ENCODE assay signal across 8 cellular contexts in the genomic region with DNA sequence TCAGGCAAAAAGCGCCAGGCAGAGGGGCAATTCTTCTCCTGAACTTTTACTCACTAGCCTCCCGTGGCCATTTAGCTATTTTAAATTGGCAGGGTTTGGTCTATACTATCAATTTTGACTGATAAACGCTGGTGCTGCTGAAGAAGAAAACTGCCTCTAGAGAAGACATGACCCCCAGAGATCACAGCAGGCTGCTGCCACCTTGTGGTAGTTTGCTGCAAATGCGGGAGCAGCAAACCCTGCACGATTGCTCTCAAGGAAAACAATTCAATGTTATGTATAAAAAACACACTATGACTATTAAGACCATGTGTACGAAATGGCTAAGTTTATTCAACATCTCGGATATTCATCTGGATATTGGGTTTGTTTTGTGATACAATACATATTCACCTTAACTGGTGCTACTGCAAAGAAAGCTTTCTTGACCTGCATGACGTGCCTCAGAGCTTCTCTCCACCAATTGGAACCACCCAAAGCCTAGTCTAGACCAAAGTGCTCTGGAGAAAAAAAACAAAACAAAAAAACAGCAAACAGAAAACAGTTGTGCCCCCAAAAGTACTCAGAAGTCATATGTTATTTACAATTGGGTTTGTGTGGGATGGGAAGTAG. TPM values are rescaled to one million over a fixed set of nuclear protein-coding genes. Genes with fewer than 3 reads are reported as not detected.
DNase-seq lines count a peak whose midpoint lies in the region; ATAC-seq and TF ChIP-seq lines count a peak whose summit lies in the region.

No MANE protein-coding gene starts in this region.

- intact Hi-C loops in posterior cingulate gyrus (cut with DNase I), result loop anchor here (2.0 kb wide), 1 partner anchor 99 kb away; no protein-coding TSS in a partner anchor

- peak; percentile 59 for DNase-seq in COLO829 (ENCODE audit: low spot score)
- peak; percentile 63 for DNase-seq in HK-2 (ENCODE audit: unreplicated experiment)
- DNase-seq in RPMI7951 (ENCODE audit: low read depth), result peak; percentile 60
- peak in 1 of 2 donors; percentile 41 for DNase-seq in foreskin keratinocyte
- DNase-seq in posterior cingulate gyrus, result peak; percentile 57 to 96 (median 69)
- peak; percentile 75 for DNase-seq in ureter (ENCODE audit: low spot score)

- peak; percentile 87 for ATAC-seq in GM19372 (IDR thresholded peaks at IDR 0.05; ENCODE audit: low read depth, unreplicated experiment)
- peak; percentile 83 for ATAC-seq in activated T-helper 17 cell treated with anti-CD3 and anti-CD28 coated beads, Interleukin-2, amount 50 U/mL, for 72 hours (replicated peaks)
- ATAC-seq in foreskin keratinocyte, result peak; percentile 79

- no peaks in the 10 kb centered on the region for H3K4me1 ChIP-seq in foreskin keratinocyte

- H3K27me3 Mint-ChIP-seq in activated T-helper 17 cell treated with anti-CD3 and anti-CD28 coated beads, Interleukin-2, amount 50 U/mL, for 72 hours, result no peaks in the 10 kb centered on the region

- H3K4me3 Mint-ChIP-seq in activated T-helper 17 cell treated with anti-CD3 and anti-CD28 coated beads, Interleukin-2, amount 50 U/mL, for 72 hours, result no peak overlapping the region

- H3K4me1 Mint-ChIP-seq in activated T-helper 17 cell treated with anti-CD3 and anti-CD28 coated beads, Interleukin-2, amount 50 U/mL, for 72 hours, result no peaks in the 10 kb centered on the region

- peak; percentile 90 for TF ChIP-seq CTCF in foreskin keratinocyte (conservative IDR thresholded peaks at IDR 0.05)

- no peak overlapping the region for H3K27ac Mint-ChIP-seq in activated T-helper 17 cell treated with anti-CD3 and anti-CD28 coated beads, Interleukin-2, amount 50 U/mL, for 72 hours

- H3K9me3 Mint-ChIP-seq in activated T-helper 17 cell treated with anti-CD3 and anti-CD28 coated beads, Interleukin-2, amount 50 U/mL, for 72 hours, result no peaks in the 10 kb centered on the region

- no peaks in the 10 kb centered on the region for H3K36me3 Mint-ChIP-seq in activated T-helper 17 cell treated with anti-CD3 and anti-CD28 coated beads, Interleukin-2, amount 50 U/mL, for 72 hours (ENCODE audit: low read depth)

- no peak overlapping the region for H3K27ac ChIP-seq in foreskin keratinocyte

- H3K27me3 ChIP-seq in foreskin keratinocyte, result no peaks in the 10 kb centered on the region

RNA-seq across cellular contexts. Expression of gene IL17F, which starts 19.5 kb away (rescaled TPM):
- total RNA-seq in RPMI7951 (2014; rRNA removed; shearing (Covaris generic)), result not detected in 2 replicates
- total RNA-seq in activated T-helper 17 cell treated with anti-CD3 and anti-CD28 coated beads, Interleukin-2, amount 50 U/mL, for 72 hours, result 1,000 to 10,000 TPM in 1 of 2 donors, 100 to 1,000 TPM in 1; 295 to 3,317 TPM
- total RNA-seq in foreskin keratinocyte (not detected in 2 replicates), ureter (not detected)
- polyA plus RNA-seq in foreskin keratinocyte, result not detected in 2 replicates

RNA-seq across cellular contexts. Expression of gene MCM3, which starts 20.7 kb away (rescaled TPM):
- 101 and 116 TPM in 2 replicates for total RNA-seq in RPMI7951 (2014; rRNA removed; shearing (Covaris generic))
- total RNA-seq in activated T-helper 17 cell treated with anti-CD3 and anti-CD28 coated beads, Interleukin-2, amount 50 U/mL, for 72 hours, result 100 to 1,000 TPM; 141 to 247 TPM
- total RNA-seq in foreskin keratinocyte, result 125 and 134 TPM in 2 replicates
- polyA plus RNA-seq in foreskin keratinocyte, result 71.5 and 88.1 TPM in 2 replicates
- total RNA-seq in ureter, result 59.4 TPM

Comparison
In these comparisons a context has a peak if more than half of its experiments do, and no peak if none do; other contexts are left out.
1. RNA of gene IL17F, which starts 19.5 kb away (total RNA-seq): 295 to 3,317 TPM in activated T-helper 17 cell treated with anti-CD3 and anti-CD28 coated beads, Interleukin-2, amount 50 U/mL, for 72 hours; not detected in RPMI7951, not detected in foreskin keratinocyte and not detected in ureter (single experiment); every median in the first group is over 100 times any median in the second.
2. Peak in every context shown above with its lines, with median percentiles within 50 percentile points of each other: ATAC-seq.